1 cellular context compared by ENCODE assay signal in the genomic region with DNA sequence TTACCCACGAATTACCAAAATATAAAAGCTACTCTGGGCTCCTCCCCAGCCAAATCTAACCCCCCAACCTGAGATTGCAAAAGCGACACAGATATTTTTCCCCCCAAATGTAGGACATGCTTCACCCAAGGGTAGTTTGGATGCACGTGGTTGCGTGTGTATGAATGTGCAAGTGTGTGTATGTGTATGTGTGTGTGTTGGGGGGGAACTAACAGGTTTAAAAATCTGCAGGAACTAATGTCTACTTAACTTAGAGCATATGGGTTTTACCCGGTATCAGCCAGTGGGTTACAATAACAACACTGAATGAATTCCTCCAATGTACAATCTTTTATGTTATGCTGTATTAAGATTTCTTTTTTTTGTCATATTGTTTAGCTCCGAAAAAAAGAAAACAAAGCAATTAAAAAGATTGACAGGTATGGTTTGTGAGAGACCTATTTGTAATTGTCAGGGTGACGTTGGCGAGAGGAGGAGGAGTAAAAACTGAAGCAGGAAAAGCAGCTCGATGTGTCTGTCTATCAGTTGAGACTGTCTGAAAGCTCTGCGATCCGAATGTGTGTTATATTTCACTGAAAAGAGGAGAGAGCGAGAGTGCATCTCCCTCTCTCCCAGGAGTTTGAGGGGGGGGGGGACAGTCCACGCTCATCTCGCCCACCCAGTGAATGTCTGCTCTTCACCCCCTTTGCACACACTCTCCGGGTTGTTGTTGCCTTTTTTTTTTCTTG.
A peak's percentile ranks its signal among the peaks of the same experiment; 100 is the strongest.
TF ChIP-seq lines count a peak whose summit lies in the region.

A gene with protein sequence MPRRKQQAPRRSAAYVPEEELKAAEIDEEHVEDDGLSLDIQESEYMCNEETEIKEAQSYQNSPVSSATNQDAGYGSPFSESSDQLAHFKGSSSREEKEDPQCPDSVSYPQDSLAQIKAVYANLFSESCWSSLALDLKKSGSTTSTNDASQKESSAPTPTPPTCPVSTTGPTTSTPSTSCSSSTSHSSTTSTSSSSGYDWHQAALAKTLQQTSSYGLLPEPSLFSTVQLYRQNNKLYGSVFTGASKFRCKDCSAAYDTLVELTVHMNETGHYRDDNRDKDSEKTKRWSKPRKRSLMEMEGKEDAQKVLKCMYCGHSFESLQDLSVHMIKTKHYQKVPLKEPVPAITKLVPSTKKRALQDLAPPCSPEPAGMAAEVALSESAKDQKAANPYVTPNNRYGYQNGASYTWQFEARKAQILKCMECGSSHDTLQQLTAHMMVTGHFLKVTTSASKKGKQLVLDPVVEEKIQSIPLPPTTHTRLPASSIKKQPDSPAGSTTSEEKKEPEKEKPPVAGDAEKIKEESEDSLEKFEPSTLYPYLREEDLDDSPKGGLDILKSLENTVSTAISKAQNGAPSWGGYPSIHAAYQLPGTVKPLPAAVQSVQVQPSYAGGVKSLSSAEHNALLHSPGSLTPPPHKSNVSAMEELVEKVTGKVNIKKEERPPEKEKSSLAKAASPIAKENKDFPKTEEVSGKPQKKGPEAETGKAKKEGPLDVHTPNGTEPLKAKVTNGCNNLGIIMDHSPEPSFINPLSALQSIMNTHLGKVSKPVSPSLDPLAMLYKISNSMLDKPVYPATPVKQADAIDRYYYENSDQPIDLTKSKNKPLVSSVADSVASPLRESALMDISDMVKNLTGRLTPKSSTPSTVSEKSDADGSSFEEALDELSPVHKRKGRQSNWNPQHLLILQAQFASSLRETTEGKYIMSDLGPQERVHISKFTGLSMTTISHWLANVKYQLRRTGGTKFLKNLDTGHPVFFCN (N-terminal part only) (plus strand): TSS at position 524 of the 728 bp plus-strand sequence. CDS start 1,080 bp downstream, outside the sequence.

TF ChIP-seq in GM12878, 131 proteins besides CTCF, POLR2A, EP300 and RAD21 (continued from another document and continues in another):
- TF ChIP-seq PML (IDR thresholded peaks at IDR 0.05; ENCODE audit: low read length) (peak; percentile 64; the same call in 1 of the 2 replicates), EGR1 (IDR thresholded peaks at IDR 0.05; ENCODE audit: borderline replicate concordance in 1 of 2, low read depth in 2 of 2, low read length in 2 of 2) (no peak), CREB1 (IDR thresholded peaks at IDR 0.05; ENCODE audit: low read depth) (peak; percentile 81), REST (IDR thresholded peaks at IDR 0.05; ENCODE audit: low read depth, low read length) (no peak), PBX3 (IDR thresholded peaks at IDR 0.05; ENCODE audit: insufficient replicate concordance, low read depth, low read length) (peak; percentile 91), MYB (IDR thresholded peaks at IDR 0.05; ENCODE audit: borderline replicate concordance, low read depth, low read length) (no peak), SMAD1 (IDR thresholded peaks at IDR 0.05; ENCODE audit: low read depth, partially characterized antibody) (no peak), TBL1XR1 (IDR thresholded peaks at IDR 0.05; ENCODE audit: low read depth, low read length) (peak; percentile 56; the same call in 1 of the 2 replicates), NFYA (IDR thresholded peaks at IDR 0.05; ENCODE audit: borderline replicate concordance, low read depth, low read length) (no peak), SMAD5 (IDR thresholded peaks at IDR 0.05; ENCODE audit: low read depth) (0 out of 2 replicates have a peak, but pooled peaks have one; percentile 7), KAT2A (conservative IDR thresholded peaks at IDR 0.05; ENCODE audit: control insufficient read depth, low read depth, low read length) (no peak), JUND (IDR thresholded peaks at IDR 0.05; ENCODE audit: low read depth, low read length) (no peak), CHD4 (IDR thresholded peaks at IDR 0.05) (no peak), SMARCA5 (IDR thresholded peaks at IDR 0.05) (0 out of 2 replicates have a peak, but pooled peaks have one; percentile 67), NFIC (IDR thresholded peaks at IDR 0.05; ENCODE audit: low read depth, low read length) (no peak; the same call in 1 of the 2 replicates), PKNOX1 (IDR thresholded peaks at IDR 0.05) (peak; percentile 97), BHLHE40 (IDR thresholded peaks at IDR 0.05; ENCODE audit: borderline replicate concordance in 1 of 2, low read depth in 2 of 2, low read length in 1 of 2) (peak; percentile 17 to 37; a peak in 2 of 4 replicates), MTA3 (IDR thresholded peaks at IDR 0.05; ENCODE audit: borderline replicate concordance, low read length) (no peak; the same call in 1 of the 2 replicates), SIN3A (IDR thresholded peaks at IDR 0.05; ENCODE audit: low read depth, low read length) (peak; percentile 80), ZBED1 (IDR thresholded peaks at IDR 0.05; ENCODE audit: borderline replicate concordance) (no peak), ZZZ3 (IDR thresholded peaks at IDR 0.05; ENCODE audit: control insufficient read depth, insufficient read length, low read depth) (no peak)
- TF ChIP-seq, protein P1, sequence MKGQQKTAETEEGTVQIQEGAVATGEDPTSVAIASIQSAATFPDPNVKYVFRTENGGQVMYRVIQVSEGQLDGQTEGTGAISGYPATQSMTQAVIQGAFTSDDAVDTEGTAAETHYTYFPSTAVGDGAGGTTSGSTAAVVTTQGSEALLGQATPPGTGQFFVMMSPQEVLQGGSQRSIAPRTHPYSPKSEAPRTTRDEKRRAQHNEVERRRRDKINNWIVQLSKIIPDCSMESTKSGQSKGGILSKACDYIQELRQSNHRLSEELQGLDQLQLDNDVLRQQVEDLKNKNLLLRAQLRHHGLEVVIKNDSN (IDR thresholded peaks at IDR 0.05; ENCODE audit: borderline replicate concordance, extremely low read length, insufficient read depth, low read depth, low read length): no peak
- TF ChIP-seq, protein P2, sequence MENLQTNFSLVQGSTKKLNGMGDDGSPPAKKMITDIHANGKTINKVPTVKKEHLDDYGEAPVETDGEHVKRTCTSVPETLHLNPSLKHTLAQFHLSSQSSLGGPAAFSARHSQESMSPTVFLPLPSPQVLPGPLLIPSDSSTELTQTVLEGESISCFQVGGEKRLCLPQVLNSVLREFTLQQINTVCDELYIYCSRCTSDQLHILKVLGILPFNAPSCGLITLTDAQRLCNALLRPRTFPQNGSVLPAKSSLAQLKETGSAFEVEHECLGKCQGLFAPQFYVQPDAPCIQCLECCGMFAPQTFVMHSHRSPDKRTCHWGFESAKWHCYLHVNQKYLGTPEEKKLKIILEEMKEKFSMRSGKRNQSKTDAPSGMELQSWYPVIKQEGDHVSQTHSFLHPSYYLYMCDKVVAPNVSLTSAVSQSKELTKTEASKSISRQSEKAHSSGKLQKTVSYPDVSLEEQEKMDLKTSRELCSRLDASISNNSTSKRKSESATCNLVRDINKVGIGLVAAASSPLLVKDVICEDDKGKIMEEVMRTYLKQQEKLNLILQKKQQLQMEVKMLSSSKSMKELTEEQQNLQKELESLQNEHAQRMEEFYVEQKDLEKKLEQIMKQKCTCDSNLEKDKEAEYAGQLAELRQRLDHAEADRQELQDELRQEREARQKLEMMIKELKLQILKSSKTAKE (IDR thresholded peaks at IDR 0.05; ENCODE audit: low read depth, poor library complexity, severe bottlenecking): peak; percentile 68
- TF ChIP-seq, protein P3, sequence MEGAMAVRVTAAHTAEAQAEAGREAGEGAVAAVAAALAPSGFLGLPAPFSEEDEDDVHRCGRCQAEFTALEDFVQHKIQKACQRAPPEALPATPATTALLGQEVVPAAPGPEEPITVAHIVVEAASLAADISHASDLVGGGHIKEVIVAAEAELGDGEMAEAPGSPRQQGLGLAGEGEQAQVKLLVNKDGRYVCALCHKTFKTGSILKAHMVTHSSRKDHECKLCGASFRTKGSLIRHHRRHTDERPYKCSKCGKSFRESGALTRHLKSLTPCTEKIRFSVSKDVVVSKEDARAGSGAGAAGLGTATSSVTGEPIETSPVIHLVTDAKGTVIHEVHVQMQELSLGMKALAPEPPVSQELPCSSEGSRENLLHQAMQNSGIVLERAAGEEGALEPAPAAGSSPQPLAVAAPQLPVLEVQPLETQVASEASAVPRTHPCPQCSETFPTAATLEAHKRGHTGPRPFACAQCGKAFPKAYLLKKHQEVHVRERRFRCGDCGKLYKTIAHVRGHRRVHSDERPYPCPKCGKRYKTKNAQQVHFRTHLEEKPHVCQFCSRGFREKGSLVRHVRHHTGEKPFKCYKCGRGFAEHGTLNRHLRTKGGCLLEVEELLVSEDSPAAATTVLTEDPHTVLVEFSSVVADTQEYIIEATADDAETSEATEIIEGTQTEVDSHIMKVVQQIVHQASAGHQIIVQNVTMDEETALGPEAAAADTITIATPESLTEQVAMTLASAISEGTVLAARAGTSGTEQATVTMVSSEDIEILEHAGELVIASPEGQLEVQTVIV (IDR thresholded peaks at IDR 0.05; ENCODE audit: borderline replicate concordance, partially characterized antibody): no peak
- TF ChIP-seq, protein P4, sequence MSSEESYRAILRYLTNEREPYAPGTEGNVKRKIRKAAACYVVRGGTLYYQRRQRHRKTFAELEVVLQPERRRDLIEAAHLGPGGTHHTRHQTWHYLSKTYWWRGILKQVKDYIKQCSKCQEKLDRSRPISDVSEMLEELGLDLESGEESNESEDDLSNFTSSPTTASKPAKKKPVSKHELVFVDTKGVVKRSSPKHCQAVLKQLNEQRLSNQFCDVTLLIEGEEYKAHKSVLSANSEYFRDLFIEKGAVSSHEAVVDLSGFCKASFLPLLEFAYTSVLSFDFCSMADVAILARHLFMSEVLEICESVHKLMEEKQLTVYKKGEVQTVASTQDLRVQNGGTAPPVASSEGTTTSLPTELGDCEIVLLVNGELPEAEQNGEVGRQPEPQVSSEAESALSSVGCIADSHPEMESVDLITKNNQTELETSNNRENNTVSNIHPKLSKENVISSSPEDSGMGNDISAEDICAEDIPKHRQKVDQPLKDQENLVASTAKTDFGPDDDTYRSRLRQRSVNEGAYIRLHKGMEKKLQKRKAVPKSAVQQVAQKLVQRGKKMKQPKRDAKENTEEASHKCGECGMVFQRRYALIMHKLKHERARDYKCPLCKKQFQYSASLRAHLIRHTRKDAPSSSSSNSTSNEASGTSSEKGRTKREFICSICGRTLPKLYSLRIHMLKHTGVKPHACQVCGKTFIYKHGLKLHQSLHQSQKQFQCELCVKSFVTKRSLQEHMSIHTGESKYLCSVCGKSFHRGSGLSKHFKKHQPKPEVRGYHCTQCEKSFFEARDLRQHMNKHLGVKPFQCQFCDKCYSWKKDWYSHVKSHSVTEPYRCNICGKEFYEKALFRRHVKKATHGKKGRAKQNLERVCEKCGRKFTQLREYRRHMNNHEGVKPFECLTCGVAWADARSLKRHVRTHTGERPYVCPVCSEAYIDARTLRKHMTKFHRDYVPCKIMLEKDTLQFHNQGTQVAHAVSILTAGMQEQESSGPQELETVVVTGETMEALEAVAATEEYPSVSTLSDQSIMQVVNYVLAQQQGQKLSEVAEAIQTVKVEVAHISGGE (CRISPR knock-in tag; IDR thresholded peaks at IDR 0.05): no peak
